ENCODE assay signal across 8 cellular contexts in genomic region chr19:10295305-10295846, GRCh38.
DNase-seq lines count a peak whose midpoint lies in the region; ATAC-seq and TF ChIP-seq lines count a peak whose summit lies in the region.

No MANE protein-coding gene starts in this region.

- H3K4me3 ChIP-seq in HUES48 (ENCODE audit: low read depth, low read length) = peak overlapping the region; percentile 39
- peak overlapping the region; percentile 29; the same call in 1 of the 2 replicates for H3K4me3 ChIP-seq in iPS DF 6.9 (ENCODE audit: low read length)

- H3K27me3 ChIP-seq in HUES48 (ENCODE audit: control insufficient read depth, insufficient read depth, low read length) (peaks cover 70% of the 10 kb centered on the region), iPS DF 6.9 (ENCODE audit: control insufficient read depth, insufficient read depth, low read length) (peaks cover 51% of the 10 kb centered on the region)

- POLR2A ChIA-PET in GM10248 (lab: Yijun Ruan, JAX) = interaction anchor here (0.5 kb wide), 1 partner anchor 599 kb away, joined by 9 read pairs; no protein-coding TSS in a partner anchor

- H3K27ac ChIP-seq in HUES48 (ENCODE audit: low read depth, low read length) (no peak overlapping the region), iPS DF 6.9 (ENCODE audit: low read length) (no peak overlapping the region)

- peaks cover 59% of the 10 kb centered on the region for H3K27me3 Mint-ChIP-seq in activated T-cell treated with anti-CD3 and anti-CD28 coated beads, Interleukin-2, amount 50 U/mL, for 24 hours
- peaks cover 55 to 62% of the 10 kb centered on the region in 2 donors for H3K27me3 Mint-ChIP-seq in stimulated activated naive B cell treated with anti-CD40 and anti-IgM and Interleukin-4, amounts not matched to agents 10 μg/mL and 1 μg/mL and 100 μg/mL, for 72 hours

- DNase-seq in GM10248 (ENCODE audit: extremely low spot score) (peak; percentile 86), iPS DF 6.9 (ENCODE audit: low read depth, low spot score) (no peak), HK-2 (ENCODE audit: unreplicated experiment) (no peak)
- peak; percentile 66 for DNase-seq in activated T-cell treated with anti-CD3 and anti-CD28 coated beads, Interleukin-2, amount 50 U/mL, for 24 hours
- DNase-seq in stimulated activated naive B cell treated with anti-CD40 and anti-IgM and Interleukin-4, amounts not matched to agents 10 μg/mL and 1 μg/mL and 100 μg/mL, for 72 hours = peak; percentile 53

- peak; percentile 64 to 69 for ATAC-seq in stimulated activated naive B cell treated with anti-CD40 and anti-IgM and Interleukin-4, amounts not matched to agents 10 μg/mL and 1 μg/mL and 100 μg/mL, for 72 hours (replicated peaks)
- ATAC-seq in HG02852 (IDR thresholded peaks at IDR 0.05; ENCODE audit: unreplicated experiment) = no peak
- ATAC-seq in GM18519 (IDR thresholded peaks at IDR 0.05; ENCODE audit: low FRiP score, unreplicated experiment) = no peak

- peak overlapping the region; percentile 29 for H3K27ac Mint-ChIP-seq in activated T-cell treated with anti-CD3 and anti-CD28 coated beads, Interleukin-2, amount 50 U/mL, for 24 hours
- peak overlapping the region; percentile 92 for H3K27ac Mint-ChIP-seq in stimulated activated naive B cell treated with anti-CD40 and anti-IgM and Interleukin-4, amounts not matched to agents 10 μg/mL and 1 μg/mL and 100 μg/mL, for 72 hours

- H3K9me3 Mint-ChIP-seq in activated T-cell treated with anti-CD3 and anti-CD28 coated beads, Interleukin-2, amount 50 U/mL, for 24 hours = no peaks in the 10 kb centered on the region
- H3K9me3 Mint-ChIP-seq in stimulated activated naive B cell treated with anti-CD40 and anti-IgM and Interleukin-4, amounts not matched to agents 10 μg/mL and 1 μg/mL and 100 μg/mL, for 72 hours = peaks cover 0 to 4% of the 10 kb centered on the region in 2 donors

- H3K4me1 ChIP-seq in HUES48 (ENCODE audit: control insufficient read depth, insufficient read depth, low read length) (peaks cover 18% of the 10 kb centered on the region; the same call in 1 of the 2 replicates), iPS DF 6.9 (ENCODE audit: control insufficient read depth, insufficient read depth, low read length) (peaks cover 4% of the 10 kb centered on the region; the same call in 1 of the 2 replicates)

- H3K9ac ChIP-seq in HUES48 (ENCODE audit: low read depth, low read length) = no peak overlapping the region

- H3K9me3 ChIP-seq in HUES48 (ENCODE audit: control insufficient read depth, insufficient read depth, low read length) (no peaks in the 10 kb centered on the region), iPS DF 6.9 (ENCODE audit: control insufficient read depth, insufficient read depth, low read length) (no peaks in the 10 kb centered on the region)

- WGBS in iPS DF 6.9 (ENCODE audit: insufficient coverage, insufficient read length) = no CpG with 5 or more reads among the region's 48 CpGs

- H3K4me3 Mint-ChIP-seq in activated T-cell treated with anti-CD3 and anti-CD28 coated beads, Interleukin-2, amount 50 U/mL, for 24 hours = peak overlapping the region; percentile 63
- H3K4me3 Mint-ChIP-seq in stimulated activated naive B cell treated with anti-CD40 and anti-IgM and Interleukin-4, amounts not matched to agents 10 μg/mL and 1 μg/mL and 100 μg/mL, for 72 hours = peak overlapping the region; percentile 79 to 85

- peaks cover 48% of the 10 kb centered on the region for H3K4me1 Mint-ChIP-seq in activated T-cell treated with anti-CD3 and anti-CD28 coated beads, Interleukin-2, amount 50 U/mL, for 24 hours (ENCODE audit: low read depth)
- H3K4me1 Mint-ChIP-seq in stimulated activated naive B cell treated with anti-CD40 and anti-IgM and Interleukin-4, amounts not matched to agents 10 μg/mL and 1 μg/mL and 100 μg/mL, for 72 hours = peaks cover 35 to 50% of the 10 kb centered on the region in 2 donors

- TF ChIP-seq CTCF in GM10248 (IDR thresholded peaks at IDR 0.05; ENCODE audit: control extremely low read depth, extremely low read depth, low read depth, missing control alignments) = peak; percentile 17

- no peaks in the 10 kb centered on the region for H3K36me3 ChIP-seq in HUES48 (ENCODE audit: control insufficient read depth, insufficient read depth, low read length)
- H3K36me3 ChIP-seq in iPS DF 6.9 (ENCODE audit: control insufficient read depth, insufficient read depth, low read length) = no peaks in the 10 kb centered on the region

- no peaks in the 10 kb centered on the region for H3K36me3 Mint-ChIP-seq in activated T-cell treated with anti-CD3 and anti-CD28 coated beads, Interleukin-2, amount 50 U/mL, for 24 hours (ENCODE audit: low read depth)
- H3K36me3 Mint-ChIP-seq in stimulated activated naive B cell treated with anti-CD40 and anti-IgM and Interleukin-4, amounts not matched to agents 10 μg/mL and 1 μg/mL and 100 μg/mL, for 72 hours = peaks cover 5 to 14% of the 10 kb centered on the region in 2 donors

- CTCF ChIA-PET in GM10248 (lab: Yijun Ruan, JAX) = interaction anchor here (0.8 to 1.8 kb wide), 6 partner anchors 11 to 125 kb away, joined by 3 to 5 read pairs (median 4); no protein-coding TSS in a partner anchor

Comparison
In these comparisons a context has a peak if more than half of its experiments do, and no peak if none do; other contexts are left out.
1. DNase-seq: peak in GM10248 (single experiment), activated T-cell treated with anti-CD3 and anti-CD28 coated beads, Interleukin-2, amount 50 U/mL, for 24 hours (single experiment) and stimulated activated naive B cell treated with anti-CD40 and anti-IgM and Interleukin-4, amounts not matched to agents 10 μg/mL and 1 μg/mL and 100 μg/mL, for 72 hours (single experiment); none in iPS DF 6.9 (single experiment) and HK-2 (single experiment).
2. ATAC-seq: peak in stimulated activated naive B cell treated with anti-CD40 and anti-IgM and Interleukin-4, amounts not matched to agents 10 μg/mL and 1 μg/mL and 100 μg/mL, for 72 hours (2 of 2); none in HG02852 (single experiment) and GM18519 (single experiment).